Comparison of ENCODE assay signal across 1 cellular context in genomic region chr3:99945328-99945995, GRCh38.
TF ChIP-seq lines count a peak whose summit lies in the region.

No MANE protein-coding gene starts in this region.

TF ChIP-seq in H1, 55 proteins besides CTCF, POLR2A, EP300 and RAD21:
- TF ChIP-seq CTBP2 (IDR thresholded peaks at IDR 0.05; ENCODE audit: borderline replicate concordance, insufficient read depth, insufficient read length, low read length): no peak
- no peak for TF ChIP-seq JUN (IDR thresholded peaks at IDR 0.05; ENCODE audit: low read depth, low read length)
- no peak for TF ChIP-seq RFX5 (IDR thresholded peaks at IDR 0.05; ENCODE audit: borderline replicate concordance, low read depth, low read length)
- no peak for TF ChIP-seq BACH1 (IDR thresholded peaks at IDR 0.05; ENCODE audit: low read length)
- no peak for TF ChIP-seq EZH2 (IDR thresholded peaks at IDR 0.05; ENCODE audit: low read depth, low read length, severe bottlenecking)
- no peak for TF ChIP-seq CEBPB (IDR thresholded peaks at IDR 0.05; ENCODE audit: low read depth, low read length)
- TF ChIP-seq HDAC2 (IDR thresholded peaks at IDR 0.05; ENCODE audit: borderline replicate concordance in 1 of 2, low read depth in 2 of 2, low read length in 2 of 2): no peak
TF ChIP-seq in H1: peak in this region for 0.
